In the genomic region with DNA sequence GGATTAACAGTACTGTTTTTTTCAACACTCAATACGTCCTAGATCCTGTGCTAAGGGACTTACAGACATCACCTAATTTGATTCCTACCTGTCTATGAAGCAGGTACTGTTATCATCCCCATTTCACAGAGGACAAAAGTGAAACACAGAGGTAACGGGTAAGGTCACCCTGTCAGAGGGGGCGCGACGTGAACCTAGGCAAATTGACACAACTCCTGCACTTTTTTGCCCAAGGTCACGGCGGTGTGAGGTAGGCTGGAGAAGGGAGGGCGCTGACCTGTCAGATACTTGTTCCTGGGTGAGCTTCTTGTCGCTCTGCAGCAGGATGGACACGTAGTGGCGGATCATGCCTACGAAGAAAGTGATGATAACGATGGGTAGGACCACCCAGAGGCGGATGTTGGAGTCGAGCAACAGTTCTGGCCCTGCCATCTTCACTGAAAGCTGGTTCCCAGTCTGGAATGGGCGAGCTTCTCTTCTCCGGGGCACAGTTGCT, we compare ENCODE assay signal across 8 cellular contexts. TPM values are rescaled to one million over a fixed set of nuclear protein-coding genes. Genes with fewer than 3 reads are reported as not detected.
DNase-seq lines count a peak whose midpoint lies in the region; ATAC-seq and TF ChIP-seq lines count a peak whose summit lies in the region.

No MANE protein-coding gene starts in this region.

- no peaks in the 10 kb centered on the region for H3K4me1 ChIP-seq in SJCRH30
- H3K4me1 ChIP-seq in psoas muscle, result peaks cover 37% of the 10 kb centered on the region

- no peak for DNase-seq in SJCRH30
- no peak for DNase-seq in fibroblast of villous mesenchyme (ENCODE audit: low read depth)
- no peak for DNase-seq in psoas muscle
- no peak for DNase-seq in C1 segment of cervical spinal cord (lab: John Stamatoyannopoulos, UW)
- DNase-seq in globus pallidus (ENCODE audit: low spot score), result no peak
- DNase-seq in T-helper 9 cell, result no peak

- intact Hi-C loops in psoas muscle (cut with DNase I), result no loop called here

- TF ChIP-seq CTCF in fibroblast of villous mesenchyme (IDR thresholded peaks at IDR 0.05; ENCODE audit: insufficient read depth, low read depth, low read length), result no peak
- TF ChIP-seq CTCF in psoas muscle (IDR thresholded peaks at IDR 0.05), result no peak

- H3K27ac ChIP-seq in SJCRH30 (peak overlapping the region; percentile 85), psoas muscle (peak overlapping the region; percentile 92)

- 0 to 1% (median 1%) methylated on average over 17 of the region's 17 CpGs for WGBS in psoas muscle, 3 donors

- H3K36me3 ChIP-seq in SJCRH30, result peaks cover 10% of the 10 kb centered on the region
- peaks cover 0 to 35% of the 10 kb centered on the region in 2 donors for H3K36me3 ChIP-seq in psoas muscle (ENCODE audit: insufficient read depth in 1 of 2, low read depth in 1 of 2)

- H3K27me3 ChIP-seq in SJCRH30 (no peaks in the 10 kb centered on the region), psoas muscle (ENCODE audit: insufficient read depth in 3 of 3, low read length in 2 of 3) (no peaks in the 10 kb centered on the region)

- H3K9me3 ChIP-seq in SJCRH30 (replicated peaks), result no peaks in the 10 kb centered on the region
- H3K9me3 ChIP-seq in psoas muscle, result no peaks in the 10 kb centered on the region

- H3K4me3 ChIP-seq in SJCRH30, result peak overlapping the region; percentile 85
- H3K4me3 ChIP-seq in fibroblast of villous mesenchyme (ENCODE audit: low read depth, low read length), result peak overlapping the region; percentile 93
- H3K4me3 ChIP-seq in psoas muscle, result peak overlapping the region; percentile 100

- ATAC-seq in GM18867 (IDR thresholded peaks at IDR 0.05; ENCODE audit: unreplicated experiment) (peak; percentile 43), HG02642 (IDR thresholded peaks at IDR 0.05; ENCODE audit: poor library complexity, unreplicated experiment) (peak; percentile 29), psoas muscle (peak; percentile 48 to 71 (median 51))

RNA-seq across cellular contexts. Expression of gene EMC3, which starts 0.4 kb away (rescaled TPM):
- total RNA-seq in SJCRH30 (2014; rRNA removed; shearing (Covaris generic)), result 68.5 and 68.9 TPM in 2 replicates
- total RNA-seq in fibroblast of villous mesenchyme (35.4 and 52.7 TPM in 2 replicates), psoas muscle (100 to 1,000 TPM; 145 to 266 (median 188) TPM)
- 100 to 1,000 TPM; 171 to 256 (median 198) TPM for polyA plus RNA-seq in psoas muscle

RNA-seq across cellular contexts. Expression of gene PRRT3, which starts 34.1 kb away (rescaled TPM):
- total RNA-seq in SJCRH30 (2014; rRNA removed; shearing (Covaris generic)), result 1.3 and 2.1 TPM in 2 replicates
- total RNA-seq in fibroblast of villous mesenchyme (3.2 and 3.5 TPM in 2 replicates), psoas muscle (1 to 10 TPM; 1.3 to 1.9 (median 1.6) TPM)
- polyA plus RNA-seq in psoas muscle, result 1 to 10 TPM in 1 of 3 donors, under 1 TPM in 2; 0.55 to 4.0 (median 0.65) TPM

RNA-seq across cellular contexts. Expression of gene FANCD2, which starts 40.0 kb away (rescaled TPM):
- total RNA-seq in SJCRH30 (2014; rRNA removed; shearing (Covaris generic)), result 31.1 and 39.0 TPM in 2 replicates
- total RNA-seq in fibroblast of villous mesenchyme (15.5 and 23.3 TPM in 2 replicates), psoas muscle (1 to 10 TPM in 1 of 4 donors, under 1 TPM in 3; 0.39 to 1.0 (median 0.75) TPM)
- polyA plus RNA-seq in psoas muscle, result 1 to 10 TPM in 1 of 3 donors, under 1 TPM in 2; 0.08 to 1.0 (median 0.47) TPM

RNA-seq across cellular contexts. Expression of gene CRELD1, which starts 52.6 kb away (rescaled TPM):
- 8.1 and 8.3 TPM in 2 replicates for total RNA-seq in SJCRH30 (2014; rRNA removed; shearing (Covaris generic))
- total RNA-seq in fibroblast of villous mesenchyme (13.2 and 16.0 TPM in 2 replicates), psoas muscle (10 to 100 TPM; 28.5 to 47.5 (median 37.8) TPM)
- 10 to 100 TPM; 24.2 to 35.0 (median 25.2) TPM for polyA plus RNA-seq in psoas muscle
